ENCODE assay signal across 18 cellular contexts in genomic region chr2:60335533-60336237, GRCh38.
DNase-seq lines count a peak whose midpoint lies in the region; ATAC-seq, FAIRE-seq and TF ChIP-seq lines count a peak whose summit lies in the region.
"Had no signal": no experiment of that assay in that cellular context is flagged by ENCODE, and none has a peak within 500 bp of the region (broad histone marks: within the 10 kb centered on the region; RNA-seq: fewer than 3 reads in every experiment).

No MANE protein-coding gene starts in this region.

- CTCF ChIA-PET in activated CD8-positive, alpha-beta T cell treated with anti-CD3 and anti-CD28 coated beads, Interleukin-2, amount 10 ng/mL, durations not matched to agents 7 days and 5 days (lab: Charles Lee), result no interaction called here

- no peak for FAIRE-seq in pancreas (lab: Jason Lieb, UNC)
- FAIRE-seq: astrocyte, islet of Langerhans, K562 had no signal

- H3K9me3 Mint-ChIP-seq in dendritic cell treated with granulocyte-macrophage colony-stimulating factor and Interleukin-4, amounts not matched to agents 40 ng/mL and 50 ng/mL, for 4 days, result no peaks in the 10 kb centered on the region
- no peaks in the 10 kb centered on the region for H3K9me3 Mint-ChIP-seq in activated CD8-positive, alpha-beta T cell treated with anti-CD3 and anti-CD28 coated beads, Interleukin-2, amount 10 ng/mL, durations not matched to agents 7 days and 5 days (ENCODE audit: insufficient read depth)
- H3K9me3 Mint-ChIP-seq: activated naive CD4-positive, alpha-beta T cell treated with anti-CD3 and anti-CD28 coated beads for 36 hours; T-helper 1 cell treated with Interleukin-12 subunit alpha and Interleukin-12 subunit beta and Interleukin-4 antibody, amounts not matched to agents 30 μg/mL and 1 μg/mL, for 36 hours had no signal

- no peaks in the 10 kb centered on the region for H3K4me1 ChIP-seq in pancreas
- H3K4me1 ChIP-seq: uterus had no signal

- no peaks in the 10 kb centered on the region for H3K36me3 ChIP-seq in pancreas
- H3K36me3 ChIP-seq: uterus had no signal

- no peak overlapping the region for H3K27ac ChIP-seq in pancreas
- H3K27ac ChIP-seq: coronary artery, uterus had no signal

- H3K4me3 Mint-ChIP-seq in dendritic cell treated with granulocyte-macrophage colony-stimulating factor and Interleukin-4, amounts not matched to agents 40 ng/mL and 50 ng/mL, for 4 days, result no peak overlapping the region
- H3K4me3 Mint-ChIP-seq in activated CD8-positive, alpha-beta T cell treated with anti-CD3 and anti-CD28 coated beads, Interleukin-2, amount 10 ng/mL, durations not matched to agents 7 days and 5 days, result no peak overlapping the region
- H3K4me3 Mint-ChIP-seq: activated naive CD4-positive, alpha-beta T cell treated with anti-CD3 and anti-CD28 coated beads for 36 hours; T-helper 1 cell treated with Interleukin-12 subunit alpha and Interleukin-12 subunit beta and Interleukin-4 antibody, amounts not matched to agents 30 μg/mL and 1 μg/mL, for 36 hours had no signal

- no peaks in the 10 kb centered on the region for H3K27me3 ChIP-seq in pancreas
- H3K27me3 ChIP-seq: uterus had no signal

- H3K27ac Mint-ChIP-seq in dendritic cell treated with granulocyte-macrophage colony-stimulating factor and Interleukin-4, amounts not matched to agents 40 ng/mL and 50 ng/mL, for 4 days, result peak overlapping the region; percentile 5
- H3K27ac Mint-ChIP-seq in activated CD8-positive, alpha-beta T cell treated with anti-CD3 and anti-CD28 coated beads, Interleukin-2, amount 10 ng/mL, durations not matched to agents 7 days and 5 days, result no peak overlapping the region
- H3K27ac Mint-ChIP-seq: activated naive CD4-positive, alpha-beta T cell treated with anti-CD3 and anti-CD28 coated beads for 36 hours; T-helper 1 cell treated with Interleukin-12 subunit alpha and Interleukin-12 subunit beta and Interleukin-4 antibody, amounts not matched to agents 30 μg/mL and 1 μg/mL, for 36 hours had no signal

- peaks cover 61% of the 10 kb centered on the region for H3K4me1 Mint-ChIP-seq in dendritic cell treated with granulocyte-macrophage colony-stimulating factor and Interleukin-4, amounts not matched to agents 40 ng/mL and 50 ng/mL, for 4 days (ENCODE audit: low read depth)
- H3K4me1 Mint-ChIP-seq in activated CD8-positive, alpha-beta T cell treated with anti-CD3 and anti-CD28 coated beads, Interleukin-2, amount 10 ng/mL, durations not matched to agents 7 days and 5 days (ENCODE audit: low read depth), result no peaks in the 10 kb centered on the region

- DNase-seq in ELF-1 (ENCODE audit: low read depth, low spot score) (peak; percentile 47), NCI-H526 (lab: John Stamatoyannopoulos, UW) (peak; percentile 51 to 68), pancreas (peak in 3 of 6 donors; percentile 24 to 33 (median 29)), AG20443 (ENCODE audit: low spot score) (no peak), SIG-M5 treated with dmso at 0.1 percent for 504 hours (lab: John Stamatoyannopoulos, UW; ENCODE audit: unreplicated experiment) (no peak), SHP77 (lab: John Stamatoyannopoulos, UW) (no peak)
- no peak for DNase-seq in activated CD8-positive, alpha-beta T cell treated with anti-CD3 and anti-CD28 coated beads, Interleukin-2, amount 10 ng/mL, durations not matched to agents 7 days and 5 days
- DNase-seq: activated naive CD4-positive, alpha-beta T cell treated with anti-CD3 and anti-CD28 coated beads for 36 hours; erythroblast; NCI-H345; stimulated activated naive CD8-positive, alpha-beta T cell treated with anti-CD3 and anti-CD28 coated beads, Interleukin-15, Interleukin-2, amounts not matched to agents 100 U/mL and 50 U/mL, for 24 hours; uterus had no signal

- POLR2A ChIA-PET in activated CD8-positive, alpha-beta T cell treated with anti-CD3 and anti-CD28 coated beads, Interleukin-2, amount 10 ng/mL, durations not matched to agents 7 days and 5 days (lab: Charles Lee), result interaction anchor here (0.6 kb wide), 1 partner anchor 1345 kb away, joined by 3 read pairs; no protein-coding TSS in a partner anchor

- ATAC-seq in pancreas, result peak; percentile 58 to 85 (median 64)
- ATAC-seq in activated CD8-positive, alpha-beta T cell treated with anti-CD3 and anti-CD28 coated beads, Interleukin-2, amount 10 ng/mL, durations not matched to agents 7 days and 5 days, result no peak
- ATAC-seq: K562; stimulated activated naive CD8-positive, alpha-beta T cell treated with anti-CD3 and anti-CD28 coated beads, Interleukin-15, Interleukin-2, amounts not matched to agents 100 U/mL and 50 U/mL, for 24 hours had no signal

- peaks cover 3% of the 10 kb centered on the region for H3K27me3 Mint-ChIP-seq in dendritic cell treated with granulocyte-macrophage colony-stimulating factor and Interleukin-4, amounts not matched to agents 40 ng/mL and 50 ng/mL, for 4 days
- H3K27me3 Mint-ChIP-seq in activated CD8-positive, alpha-beta T cell treated with anti-CD3 and anti-CD28 coated beads, Interleukin-2, amount 10 ng/mL, durations not matched to agents 7 days and 5 days (ENCODE audit: low read depth), result peaks cover 8% of the 10 kb centered on the region

- no peaks in the 10 kb centered on the region for H3K9me3 ChIP-seq in pancreas
- H3K9me3 ChIP-seq: uterus had no signal

- no peak for TF ChIP-seq CTCF in pancreas (IDR thresholded peaks at IDR 0.05)

- no peak overlapping the region for H3K4me3 ChIP-seq in pancreas
- H3K4me3 ChIP-seq: coronary artery, K562, uterus had no signal

- WGBS in pancreas, 2 donors, result 64 to 67% methylated on average over 13 of the region's 13 CpGs

- no peaks in the 10 kb centered on the region for H3K36me3 Mint-ChIP-seq in dendritic cell treated with granulocyte-macrophage colony-stimulating factor and Interleukin-4, amounts not matched to agents 40 ng/mL and 50 ng/mL, for 4 days (ENCODE audit: low read depth)
- no peaks in the 10 kb centered on the region for H3K36me3 Mint-ChIP-seq in activated CD8-positive, alpha-beta T cell treated with anti-CD3 and anti-CD28 coated beads, Interleukin-2, amount 10 ng/mL, durations not matched to agents 7 days and 5 days (ENCODE audit: low read depth)

- intact Hi-C loops in dendritic cell treated with granulocyte-macrophage colony-stimulating factor and Interleukin-4, amounts not matched to agents 40 ng/mL and 50 ng/mL, for 4 days (cut with micrococcal nuclease), result loop anchor here (5.0 kb wide), 1 partner anchor 217 kb away; the partner anchor contains the start of gene BCL11A
- intact Hi-C loops in pancreas (cut with DNase I), result no loop called here

Comparison
In these comparisons a context has a peak if more than half of its experiments do, and no peak if none do; other contexts are left out.
1. DNase-seq: peak in ELF-1 (single experiment) and NCI-H526 (2 of 2); none in AG20443 (single experiment), SIG-M5 treated with dmso at 0.1 percent for 504 hours (single experiment), activated CD8-positive, alpha-beta T cell treated with anti-CD3 and anti-CD28 coated beads, Interleukin-2, amount 10 ng/mL, durations not matched to agents 7 days and 5 days (single experiment) and SHP77 (0 of 2).